In the genomic region with DNA sequence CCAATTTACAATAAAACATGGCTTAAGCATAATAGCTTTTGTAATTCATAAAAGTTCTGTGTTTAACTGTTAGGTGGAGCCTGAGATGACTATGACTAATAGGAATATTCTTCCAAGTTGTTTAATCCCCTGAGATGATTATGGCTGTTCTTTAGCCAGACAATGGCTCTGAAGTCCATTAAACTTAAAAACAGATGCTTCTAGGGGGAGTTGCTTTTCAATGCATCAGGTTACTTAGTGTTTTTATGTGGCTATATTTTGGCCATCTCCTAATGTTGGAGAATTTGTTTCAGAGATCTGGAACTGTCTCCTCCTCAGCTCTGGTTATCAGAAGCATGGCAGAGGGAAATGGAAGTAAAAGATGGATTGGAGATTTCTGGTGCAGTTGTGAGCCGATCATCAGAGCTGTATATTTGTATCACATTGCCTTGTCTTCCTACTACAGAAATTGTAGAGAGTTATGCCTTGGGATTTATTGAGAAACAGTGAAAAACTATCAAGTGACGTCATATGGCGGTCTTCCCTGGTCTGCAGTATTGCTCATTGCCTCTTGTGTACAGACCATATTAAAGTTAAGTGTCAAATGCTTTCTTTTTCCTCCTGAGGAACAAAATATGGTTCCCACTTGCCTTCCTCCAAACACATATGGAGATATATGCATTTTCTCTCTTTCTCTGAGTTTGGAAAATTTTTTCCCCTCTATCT, we compare ENCODE assay signal across 2 cellular contexts.
TF ChIP-seq lines count a peak whose summit lies in the region.

No MANE protein-coding gene starts in this region.

TF ChIP-seq in SK-N-SH, 30 proteins besides CTCF, POLR2A, EP300 and RAD21 (continued from another document):
- no peak for TF ChIP-seq TCF12 (IDR thresholded peaks at IDR 0.05)
- TF ChIP-seq GATA2 (CRISPR knock-in tag; IDR thresholded peaks at IDR 0.05) = no peak
- TF ChIP-seq, protein P1, sequence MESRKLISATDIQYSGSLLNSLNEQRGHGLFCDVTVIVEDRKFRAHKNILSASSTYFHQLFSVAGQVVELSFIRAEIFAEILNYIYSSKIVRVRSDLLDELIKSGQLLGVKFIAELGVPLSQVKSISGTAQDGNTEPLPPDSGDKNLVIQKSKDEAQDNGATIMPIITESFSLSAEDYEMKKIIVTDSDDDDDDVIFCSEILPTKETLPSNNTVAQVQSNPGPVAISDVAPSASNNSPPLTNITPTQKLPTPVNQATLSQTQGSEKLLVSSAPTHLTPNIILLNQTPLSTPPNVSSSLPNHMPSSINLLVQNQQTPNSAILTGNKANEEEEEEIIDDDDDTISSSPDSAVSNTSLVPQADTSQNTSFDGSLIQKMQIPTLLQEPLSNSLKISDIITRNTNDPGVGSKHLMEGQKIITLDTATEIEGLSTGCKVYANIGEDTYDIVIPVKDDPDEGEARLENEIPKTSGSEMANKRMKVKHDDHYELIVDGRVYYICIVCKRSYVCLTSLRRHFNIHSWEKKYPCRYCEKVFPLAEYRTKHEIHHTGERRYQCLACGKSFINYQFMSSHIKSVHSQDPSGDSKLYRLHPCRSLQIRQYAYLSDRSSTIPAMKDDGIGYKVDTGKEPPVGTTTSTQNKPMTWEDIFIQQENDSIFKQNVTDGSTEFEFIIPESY (IDR thresholded peaks at IDR 0.05; ENCODE audit: borderline replicate concordance, low read depth) = no peak

TF ChIP-seq in SK-N-SH treated with all-trans-retinoic acid at 6 μM for 48 hours, 23 proteins besides CTCF, POLR2A, EP300 and RAD21 (continued from another document):
- TF ChIP-seq, protein P2, sequence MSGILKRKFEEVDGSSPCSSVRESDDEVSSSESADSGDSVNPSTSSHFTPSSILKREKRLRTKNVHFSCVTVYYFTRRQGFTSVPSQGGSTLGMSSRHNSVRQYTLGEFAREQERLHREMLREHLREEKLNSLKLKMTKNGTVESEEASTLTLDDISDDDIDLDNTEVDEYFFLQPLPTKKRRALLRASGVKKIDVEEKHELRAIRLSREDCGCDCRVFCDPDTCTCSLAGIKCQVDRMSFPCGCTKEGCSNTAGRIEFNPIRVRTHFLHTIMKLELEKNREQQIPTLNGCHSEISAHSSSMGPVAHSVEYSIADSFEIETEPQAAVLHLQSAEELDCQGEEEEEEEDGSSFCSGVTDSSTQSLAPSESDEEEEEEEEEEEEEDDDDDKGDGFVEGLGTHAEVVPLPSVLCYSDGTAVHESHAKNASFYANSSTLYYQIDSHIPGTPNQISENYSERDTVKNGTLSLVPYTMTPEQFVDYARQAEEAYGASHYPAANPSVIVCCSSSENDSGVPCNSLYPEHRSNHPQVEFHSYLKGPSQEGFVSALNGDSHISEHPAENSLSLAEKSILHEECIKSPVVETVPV (CRISPR knock-in tag; IDR thresholded peaks at IDR 0.05) = no peak
